In the genomic region with DNA sequence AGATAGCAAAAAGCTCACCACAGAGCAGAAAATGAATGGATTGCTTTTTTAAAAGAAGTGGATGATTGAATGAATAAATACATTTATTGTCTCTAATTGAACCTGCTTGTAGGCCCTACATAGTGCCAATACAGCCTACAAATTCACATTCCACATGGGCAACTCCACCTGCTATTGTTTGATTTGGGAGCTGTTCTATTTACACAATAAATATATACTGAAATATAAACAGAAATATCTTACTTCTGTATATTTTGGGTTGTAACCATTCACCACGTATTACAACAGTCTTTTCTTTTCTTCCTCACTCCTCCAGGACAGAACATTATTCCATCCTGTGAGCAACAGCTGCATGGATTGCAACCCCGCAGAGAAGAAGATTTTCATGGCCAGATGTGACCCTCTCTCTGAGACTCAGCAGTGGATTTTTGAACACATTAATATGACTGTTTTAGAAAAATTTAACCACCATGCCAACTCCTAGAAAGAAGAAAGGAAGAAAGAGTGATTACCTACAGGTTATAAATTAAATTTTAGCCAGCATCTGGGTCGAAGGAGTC, we compare ENCODE assay signal across 1 cellular context.
TF ChIP-seq lines count a peak whose summit lies in the region.

No MANE protein-coding gene starts in this region.

TF ChIP-seq in GM23338, 12 proteins besides CTCF, POLR2A, EP300 and RAD21:
- TF ChIP-seq, protein P1, sequence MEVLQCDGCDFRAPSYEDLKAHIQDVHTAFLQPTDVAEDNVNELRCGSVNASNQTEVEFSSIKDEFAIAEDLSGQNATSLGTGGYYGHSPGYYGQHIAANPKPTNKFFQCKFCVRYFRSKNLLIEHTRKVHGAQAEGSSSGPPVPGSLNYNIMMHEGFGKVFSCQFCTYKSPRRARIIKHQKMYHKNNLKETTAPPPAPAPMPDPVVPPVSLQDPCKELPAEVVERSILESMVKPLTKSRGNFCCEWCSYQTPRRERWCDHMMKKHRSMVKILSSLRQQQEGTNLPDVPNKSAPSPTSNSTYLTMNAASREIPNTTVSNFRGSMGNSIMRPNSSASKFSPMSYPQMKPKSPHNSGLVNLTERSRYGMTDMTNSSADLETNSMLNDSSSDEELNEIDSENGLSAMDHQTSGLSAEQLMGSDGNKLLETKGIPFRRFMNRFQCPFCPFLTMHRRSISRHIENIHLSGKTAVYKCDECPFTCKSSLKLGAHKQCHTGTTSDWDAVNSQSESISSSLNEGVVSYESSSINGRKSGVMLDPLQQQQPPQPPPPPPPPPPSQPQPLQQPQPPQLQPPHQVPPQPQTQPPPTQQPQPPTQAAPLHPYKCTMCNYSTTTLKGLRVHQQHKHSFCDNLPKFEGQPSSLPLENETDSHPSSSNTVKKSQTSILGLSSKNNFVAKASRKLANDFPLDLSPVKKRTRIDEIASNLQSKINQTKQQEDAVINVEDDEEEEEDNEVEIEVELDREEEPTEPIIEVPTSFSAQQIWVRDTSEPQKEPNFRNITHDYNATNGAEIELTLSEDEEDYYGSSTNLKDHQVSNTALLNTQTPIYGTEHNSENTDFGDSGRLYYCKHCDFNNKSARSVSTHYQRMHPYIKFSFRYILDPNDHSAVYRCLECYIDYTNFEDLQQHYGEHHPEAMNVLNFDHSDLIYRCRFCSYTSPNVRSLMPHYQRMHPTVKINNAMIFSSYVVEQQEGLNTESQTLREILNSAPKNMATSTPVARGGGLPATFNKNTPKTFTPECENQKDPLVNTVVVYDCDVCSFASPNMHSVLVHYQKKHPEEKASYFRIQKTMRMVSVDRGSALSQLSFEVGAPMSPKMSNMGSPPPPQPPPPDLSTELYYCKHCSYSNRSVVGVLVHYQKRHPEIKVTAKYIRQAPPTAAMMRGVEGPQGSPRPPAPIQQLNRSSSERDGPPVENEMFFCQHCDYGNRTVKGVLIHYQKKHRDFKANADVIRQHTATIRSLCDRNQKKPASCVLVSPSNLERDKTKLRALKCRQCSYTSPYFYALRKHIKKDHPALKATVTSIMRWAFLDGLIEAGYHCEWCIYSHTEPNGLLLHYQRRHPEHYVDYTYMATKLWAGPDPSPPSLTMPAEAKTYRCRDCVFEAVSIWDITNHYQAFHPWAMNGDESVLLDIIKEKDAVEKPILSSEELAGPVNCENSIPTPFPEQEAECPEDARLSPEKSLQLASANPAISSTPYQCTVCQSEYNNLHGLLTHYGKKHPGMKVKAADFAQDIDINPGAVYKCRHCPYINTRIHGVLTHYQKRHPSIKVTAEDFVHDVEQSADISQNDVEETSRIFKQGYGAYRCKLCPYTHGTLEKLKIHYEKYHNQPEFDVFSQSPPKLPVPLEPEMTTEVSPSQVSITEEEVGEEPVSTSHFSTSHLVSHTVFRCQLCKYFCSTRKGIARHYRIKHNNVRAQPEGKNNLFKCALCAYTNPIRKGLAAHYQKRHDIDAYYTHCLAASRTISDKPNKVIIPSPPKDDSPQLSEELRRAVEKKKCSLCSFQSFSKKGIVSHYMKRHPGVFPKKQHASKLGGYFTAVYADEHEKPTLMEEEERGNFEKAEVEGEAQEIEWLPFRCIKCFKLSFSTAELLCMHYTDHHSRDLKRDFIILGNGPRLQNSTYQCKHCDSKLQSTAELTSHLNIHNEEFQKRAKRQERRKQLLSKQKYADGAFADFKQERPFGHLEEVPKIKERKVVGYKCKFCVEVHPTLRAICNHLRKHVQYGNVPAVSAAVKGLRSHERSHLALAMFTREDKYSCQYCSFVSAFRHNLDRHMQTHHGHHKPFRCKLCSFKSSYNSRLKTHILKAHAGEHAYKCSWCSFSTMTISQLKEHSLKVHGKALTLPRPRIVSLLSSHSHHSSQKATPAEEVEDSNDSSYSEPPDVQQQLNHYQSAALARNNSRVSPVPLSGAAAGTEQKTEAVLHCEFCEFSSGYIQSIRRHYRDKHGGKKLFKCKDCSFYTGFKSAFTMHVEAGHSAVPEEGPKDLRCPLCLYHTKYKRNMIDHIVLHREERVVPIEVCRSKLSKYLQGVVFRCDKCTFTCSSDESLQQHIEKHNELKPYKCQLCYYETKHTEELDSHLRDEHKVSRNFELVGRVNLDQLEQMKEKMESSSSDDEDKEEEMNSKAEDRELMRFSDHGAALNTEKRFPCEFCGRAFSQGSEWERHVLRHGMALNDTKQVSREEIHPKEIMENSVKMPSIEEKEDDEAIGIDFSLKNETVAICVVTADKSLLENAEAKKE (CRISPR knock-in tag; IDR thresholded peaks at IDR 0.05), result no peak
- TF ChIP-seq ZNF114 (CRISPR knock-in tag; IDR thresholded peaks at IDR 0.05) (no peak), ETS1 (IDR thresholded peaks at IDR 0.05) (no peak), NANOG (IDR thresholded peaks at IDR 0.05; ENCODE audit: borderline replicate concordance) (no peak), EZH2phosphoT487 (IDR thresholded peaks at IDR 0.05; ENCODE audit: unreplicated experiment) (no peak), ZNF331 (CRISPR knock-in tag; IDR thresholded peaks at IDR 0.05; ENCODE audit: low read depth) (no peak), JUNB (IDR thresholded peaks at IDR 0.05; ENCODE audit: unreplicated experiment) (no peak), CREB1 (CRISPR knock-in tag; IDR thresholded peaks at IDR 0.05; ENCODE audit: low read depth) (no peak), POLR2AphosphoS5 (IDR thresholded peaks at IDR 0.05; ENCODE audit: low read depth) (no peak), EZH2 (IDR thresholded peaks at IDR 0.05; ENCODE audit: low read depth, unreplicated experiment) (no peak)
- TF ChIP-seq, protein P2, sequence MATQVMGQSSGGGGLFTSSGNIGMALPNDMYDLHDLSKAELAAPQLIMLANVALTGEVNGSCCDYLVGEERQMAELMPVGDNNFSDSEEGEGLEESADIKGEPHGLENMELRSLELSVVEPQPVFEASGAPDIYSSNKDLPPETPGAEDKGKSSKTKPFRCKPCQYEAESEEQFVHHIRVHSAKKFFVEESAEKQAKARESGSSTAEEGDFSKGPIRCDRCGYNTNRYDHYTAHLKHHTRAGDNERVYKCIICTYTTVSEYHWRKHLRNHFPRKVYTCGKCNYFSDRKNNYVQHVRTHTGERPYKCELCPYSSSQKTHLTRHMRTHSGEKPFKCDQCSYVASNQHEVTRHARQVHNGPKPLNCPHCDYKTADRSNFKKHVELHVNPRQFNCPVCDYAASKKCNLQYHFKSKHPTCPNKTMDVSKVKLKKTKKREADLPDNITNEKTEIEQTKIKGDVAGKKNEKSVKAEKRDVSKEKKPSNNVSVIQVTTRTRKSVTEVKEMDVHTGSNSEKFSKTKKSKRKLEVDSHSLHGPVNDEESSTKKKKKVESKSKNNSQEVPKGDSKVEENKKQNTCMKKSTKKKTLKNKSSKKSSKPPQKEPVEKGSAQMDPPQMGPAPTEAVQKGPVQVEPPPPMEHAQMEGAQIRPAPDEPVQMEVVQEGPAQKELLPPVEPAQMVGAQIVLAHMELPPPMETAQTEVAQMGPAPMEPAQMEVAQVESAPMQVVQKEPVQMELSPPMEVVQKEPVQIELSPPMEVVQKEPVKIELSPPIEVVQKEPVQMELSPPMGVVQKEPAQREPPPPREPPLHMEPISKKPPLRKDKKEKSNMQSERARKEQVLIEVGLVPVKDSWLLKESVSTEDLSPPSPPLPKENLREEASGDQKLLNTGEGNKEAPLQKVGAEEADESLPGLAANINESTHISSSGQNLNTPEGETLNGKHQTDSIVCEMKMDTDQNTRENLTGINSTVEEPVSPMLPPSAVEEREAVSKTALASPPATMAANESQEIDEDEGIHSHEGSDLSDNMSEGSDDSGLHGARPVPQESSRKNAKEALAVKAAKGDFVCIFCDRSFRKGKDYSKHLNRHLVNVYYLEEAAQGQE (IDR thresholded peaks at IDR 0.05; ENCODE audit: unreplicated experiment), result no peak
TF ChIP-seq in GM23338: peak in this region for 0.
